Comparison of ENCODE assay signal across 25 cellular contexts in genomic region chr13:73623281-73623680, GRCh38.
DNase-seq lines count a peak whose midpoint lies in the region; ATAC-seq, FAIRE-seq and TF ChIP-seq lines count a peak whose summit lies in the region.
"Had no signal": no experiment of that assay in that cellular context is flagged by ENCODE, and none has a peak within 500 bp of the region (broad histone marks: within the 10 kb centered on the region; RNA-seq: fewer than 3 reads in every experiment).

No MANE protein-coding gene starts in this region.

- H3K18ac ChIP-seq in H1 (ENCODE audit: extremely low read depth, low read length), result no peak overlapping the region

- no peaks in the 10 kb centered on the region for H3K9me3 ChIP-seq in H1 (ENCODE audit: insufficient read depth in 2 of 2, low read depth in 1 of 2, low read length in 1 of 2)
- H3K9me3 ChIP-seq in hepatocyte (ENCODE audit: low read depth), result no peaks in the 10 kb centered on the region
- H3K9me3 ChIP-seq: BE2C, BLaER1 had no signal

- WGBS in H1 (ENCODE audit: extremely low coverage in 1 of 2, insufficient coverage in 1 of 2, insufficient read length in 1 of 2, insufficient replicate concordance in 2 of 2, low coverage in 1 of 2, low lambda C conversion rate in 2 of 2, missing lambda C conversion rate in 1 of 2), 2 experiments, result 94% methylated on average over 3 of the region's 3 CpGs; no CpG with 5 or more reads in 1 of the 2 experiments
- WGBS in hepatocyte (ENCODE audit: low lambda C conversion rate, missing lambda C conversion rate), result 57% methylated on average over 3 of the region's 3 CpGs

- CTCF ChIA-PET in H1 (lab: Charles Lee; ENCODE audit: partially characterized antibody), result no interaction called here

- H2AK5ac ChIP-seq in H1 (ENCODE audit: low read depth, low read length), result no peak overlapping the region

- H3K4me2 ChIP-seq in H1 (ENCODE audit: insufficient read depth in 1 of 2, low read depth in 2 of 2, low read length in 2 of 2) (no peak overlapping the region), hepatocyte (peak overlapping the region; percentile 19)
- H3K4me2 ChIP-seq: BLaER1 had no signal

- H4K5ac ChIP-seq in H1 (ENCODE audit: insufficient read length, low read depth, low read length), result no peak overlapping the region

- POLR2A ChIA-PET in H1 (lab: Charles Lee; ENCODE audit: partially characterized antibody), result no interaction called here

- H3K23ac ChIP-seq in H1 (ENCODE audit: insufficient read length), result no peak overlapping the region

- no peak for TF ChIP-seq EP300 in H1 (IDR thresholded peaks at IDR 0.05; ENCODE audit: borderline replicate concordance in 1 of 2, low read depth in 2 of 2, low read length in 2 of 2)

- no peak for TF ChIP-seq POLR2A in H1 (IDR thresholded peaks at IDR 0.05; ENCODE audit: control extremely low read depth in 1 of 2, low read depth in 2 of 2, low read length in 2 of 2)

- DNase-seq in H1 (ENCODE audit: low read depth in 1 of 2, low spot score in 2 of 2) (no peak), hepatocyte (ENCODE audit: low spot score) (no peak), left colon (no peak), hippocampal formation (lab: John Stamatoyannopoulos, UW) (no peak)
- DNase-seq: 8988T; ACHN; BE2C; C1 segment of cervical spinal cord; CD4-positive, alpha-beta memory T cell; CD4-positive, CD25-positive, alpha-beta regulatory T cell; CD8-positive, alpha-beta memory T cell; DMS 273 treated with DMSO at 0.1 percent for 48 hours; DMS153; DMS53; DMS79; DND-41; EL; GDM1 had no signal

- no peaks in the 10 kb centered on the region for H3K9me2 ChIP-seq in hepatocyte (replicated peaks; ENCODE audit: insufficient read depth)

- intact Hi-C loops in left colon (cut with DNase I, micrococcal nuclease), result no loop called here

- no peak overlapping the region for H2BK120ac ChIP-seq in H1 (replicated peaks; ENCODE audit: low read depth, low read length)

- H3K4me1 ChIP-seq in H1 (replicated peaks in 1 of 4; ENCODE audit: control insufficient read depth in 3 of 4, insufficient read depth in 4 of 4, low read length in 3 of 4), result peaks cover 0 to 4% (median 0%) of the 10 kb centered on the region in 4 experiments; a peak in 1 of 7 replicates
- peaks cover 6% of the 10 kb centered on the region for H3K4me1 ChIP-seq in hepatocyte (ENCODE audit: insufficient read depth)
- H3K4me1 ChIP-seq: BE2C had no signal

- H3K9ac ChIP-seq in H1 (replicated peaks in 1 of 4; ENCODE audit: extremely low read depth in 1 of 4, low read depth in 3 of 4, low read length in 3 of 4), result no peak overlapping the region
- H3K9ac ChIP-seq: BLaER1 had no signal

- no peak overlapping the region for H3K14ac ChIP-seq in H1 (ENCODE audit: insufficient read length)

- ATAC-seq in left colon, result peak; percentile 47
- no peak for ATAC-seq in HG02610 (IDR thresholded peaks at IDR 0.05; ENCODE audit: unreplicated experiment)
- ATAC-seq in HG03175 (IDR thresholded peaks at IDR 0.05; ENCODE audit: unreplicated experiment), result no peak
- ATAC-seq: GM12878 had no signal

- H2BK20ac ChIP-seq in H1 (ENCODE audit: low read length), result no peak overlapping the region

- H3K79me1 ChIP-seq in H1 (ENCODE audit: low read depth, low read length), result no peaks in the 10 kb centered on the region

- TF ChIP-seq RAD21 in H1 (IDR thresholded peaks at IDR 0.05 in 1 of 2, conservative IDR thresholded peaks at IDR 0.05 in 1 of 2; ENCODE audit: low read depth in 2 of 2, low read length in 2 of 2), result no peak

- H3K4me3 ChIP-seq in H1 (ENCODE audit: extremely low read depth in 1 of 4, insufficient read depth in 2 of 4, low read depth in 3 of 4, low read length in 4 of 4), result no peak overlapping the region
- no peak overlapping the region for H3K4me3 ChIP-seq in hepatocyte
- H3K4me3 ChIP-seq: BLaER1, GM12878 had no signal

- H3K56ac ChIP-seq in H1 (replicated peaks; ENCODE audit: insufficient read length, low read depth, low read length), result no peak overlapping the region

- no peaks in the 10 kb centered on the region for H3K23me2 ChIP-seq in H1 (ENCODE audit: low read depth, low read length)

- TF ChIP-seq CTCF in H1 (IDR thresholded peaks at IDR 0.05; ENCODE audit: control extremely low read depth in 1 of 3, insufficient read depth in 1 of 3, low read depth in 1 of 3, low read length in 3 of 3) (no peak), hepatocyte (IDR thresholded peaks at IDR 0.05; ENCODE audit: poor library complexity) (no peak)

- H3K4ac ChIP-seq in H1 (replicated peaks; ENCODE audit: insufficient read length, low read depth, low read length), result no peak overlapping the region

- H2BK15ac ChIP-seq in H1 (ENCODE audit: low read length), result no peak overlapping the region

- FAIRE-seq in H1 (lab: Jason Lieb, UNC), result no peak
- FAIRE-seq: A204.1, GM12878, GM12892, GM18507 had no signal

- H3K36me3 ChIP-seq in H1 (ENCODE audit: control insufficient read depth in 2 of 4, insufficient read depth in 4 of 4, low read length in 3 of 4) (no peaks in the 10 kb centered on the region), hepatocyte (replicated peaks; ENCODE audit: insufficient read depth, low read depth) (no peaks in the 10 kb centered on the region)
- H3K36me3 ChIP-seq: BE2C, BLaER1 had no signal

- H2AFZ ChIP-seq in H1 (ENCODE audit: low read length), result 0 out of 2 replicates have a peak overlapping the region, but pooled peaks have one; percentile 0
- no peak overlapping the region for H2AFZ ChIP-seq in hepatocyte

- no peak overlapping the region for H4K91ac ChIP-seq in H1 (replicated peaks; ENCODE audit: insufficient read length, low read length)

- no peak overlapping the region for H2BK5ac ChIP-seq in H1 (ENCODE audit: low read depth, low read length)

- H3K27me3 ChIP-seq in H1 (replicated peaks in 1 of 4; ENCODE audit: control insufficient read depth in 3 of 4, extremely low read depth in 1 of 4, insufficient read depth in 3 of 4, low read length in 3 of 4) (no peaks in the 10 kb centered on the region), hepatocyte (no peaks in the 10 kb centered on the region)
- H3K27me3 ChIP-seq: BLaER1 had no signal

- H2BK12ac ChIP-seq in H1 (ENCODE audit: low read depth, low read length), result no peak overlapping the region

- no peak overlapping the region for H4K8ac ChIP-seq in H1 (ENCODE audit: extremely low read depth, insufficient read depth, low read length)

- H3K79me2 ChIP-seq in H1 (ENCODE audit: control insufficient read depth in 1 of 2, insufficient read depth in 2 of 2, low read length in 2 of 2), result no peaks in the 10 kb centered on the region
- no peaks in the 10 kb centered on the region for H3K79me2 ChIP-seq in hepatocyte

- H4K20me1 ChIP-seq in H1 (replicated peaks in 1 of 2; ENCODE audit: control insufficient read depth in 1 of 2, insufficient read depth in 2 of 2, low read length in 2 of 2) (no peaks in the 10 kb centered on the region), hepatocyte (ENCODE audit: insufficient read depth, poor library complexity, severe bottlenecking) (no peaks in the 10 kb centered on the region)
- H4K20me1 ChIP-seq: BLaER1 had no signal

- H3K27ac ChIP-seq in H1 (ENCODE audit: low read depth, low read length) (no peak overlapping the region), hepatocyte (peak overlapping the region; percentile 34)
- H3K27ac ChIP-seq: BLaER1 had no signal

TF ChIP-seq in H1, 55 proteins besides CTCF, POLR2A, EP300 and RAD21:
- TF ChIP-seq ASH2L (IDR thresholded peaks at IDR 0.05; ENCODE audit: low read length), result no peak
- TF ChIP-seq CHD2 (IDR thresholded peaks at IDR 0.05; ENCODE audit: low read length), result no peak
- no peak for TF ChIP-seq NANOG (IDR thresholded peaks at IDR 0.05; ENCODE audit: insufficient read depth, low read depth, low read length, poor library complexity, severe bottlenecking)
- no peak for TF ChIP-seq GTF2F1 (IDR thresholded peaks at IDR 0.05; ENCODE audit: borderline replicate concordance, low read depth, low read length)
- no peak for TF ChIP-seq TCF12 (IDR thresholded peaks at IDR 0.05; ENCODE audit: low read depth, low read length)
- no peak for TF ChIP-seq FOSL1 (IDR thresholded peaks at IDR 0.05; ENCODE audit: insufficient read depth, low read depth, low read length)
- TF ChIP-seq CBX8 (IDR thresholded peaks at IDR 0.05; ENCODE audit: borderline replicate concordance, low read depth, low read length), result no peak
- no peak for TF ChIP-seq CBX5 (IDR thresholded peaks at IDR 0.05; ENCODE audit: low read depth, low read length)
- TF ChIP-seq MAX (IDR thresholded peaks at IDR 0.05), result no peak
- no peak for TF ChIP-seq JUN (IDR thresholded peaks at IDR 0.05; ENCODE audit: low read depth, low read length)
- no peak for TF ChIP-seq SP2 (IDR thresholded peaks at IDR 0.05; ENCODE audit: low read length)
- TF ChIP-seq YY1 (IDR thresholded peaks at IDR 0.05; ENCODE audit: low read depth, low read length), result no peak
- TF ChIP-seq KDM1A (IDR thresholded peaks at IDR 0.05; ENCODE audit: borderline replicate concordance, low read length), result no peak
- no peak for TF ChIP-seq TAF1 (IDR thresholded peaks at IDR 0.05; ENCODE audit: low read depth, low read length)
- no peak for TF ChIP-seq BRCA1 (IDR thresholded peaks at IDR 0.05; ENCODE audit: low read depth, low read length)
- TF ChIP-seq PHF8 (conservative IDR thresholded peaks at IDR 0.05; ENCODE audit: low read depth, low read length), result no peak
- no peak for TF ChIP-seq SAP30 (IDR thresholded peaks at IDR 0.05; ENCODE audit: insufficient read depth, insufficient replicate concordance, low read length)
- TF ChIP-seq CTBP2 (IDR thresholded peaks at IDR 0.05; ENCODE audit: borderline replicate concordance, insufficient read depth, insufficient read length, low read length), result no peak
- no peak for TF ChIP-seq BCL11A (IDR thresholded peaks at IDR 0.05; ENCODE audit: low read depth in 2 of 2, low read length in 2 of 2)
- TF ChIP-seq SIX5 (IDR thresholded peaks at IDR 0.05; ENCODE audit: low read depth, low read length), result no peak
